Comparison of ENCODE assay signal across 8 cellular contexts in the genomic region with DNA sequence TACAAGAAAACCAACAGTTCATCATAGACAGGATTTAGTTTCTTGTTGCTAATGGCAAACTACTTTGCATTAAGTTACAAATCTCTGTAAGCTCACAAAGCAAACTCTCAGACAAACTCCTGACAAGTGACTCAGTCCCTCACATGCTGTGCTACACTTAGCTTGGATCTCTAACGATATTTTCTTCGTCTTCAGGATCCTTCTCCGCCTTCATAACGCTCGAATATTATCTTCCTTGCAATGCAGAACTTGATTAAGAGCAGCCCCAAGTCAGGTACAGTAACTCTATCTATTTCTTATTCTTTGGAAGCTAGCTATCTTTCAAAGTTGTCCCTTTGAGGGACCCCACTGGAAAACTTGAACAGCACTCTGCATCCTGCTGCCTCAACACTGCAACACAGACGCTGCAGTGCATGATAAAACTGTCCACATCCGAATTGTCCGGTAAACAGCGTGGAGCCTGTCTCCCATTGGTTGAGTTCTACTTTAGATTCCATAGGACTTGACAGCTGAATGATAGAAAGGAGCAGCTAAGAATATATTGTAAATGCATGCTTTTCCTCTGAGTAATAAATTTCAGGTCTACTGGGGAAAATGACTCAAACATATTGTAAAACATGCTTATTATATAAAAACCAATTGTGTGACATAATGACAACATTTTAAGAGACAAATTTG.
DNase-seq lines count a peak whose midpoint lies in the region; ATAC-seq and TF ChIP-seq lines count a peak whose summit lies in the region.

No MANE protein-coding gene starts in this region.

- no peaks in the 10 kb centered on the region; the same call in 1 of the 2 replicates for H3K36me3 ChIP-seq in HAP-1 (replicated peaks)
- no peaks in the 10 kb centered on the region for H3K36me3 ChIP-seq in ascending aorta
- H3K36me3 ChIP-seq in right atrium auricular region, result no peaks in the 10 kb centered on the region
- H3K36me3 ChIP-seq in skeletal muscle satellite cell (ENCODE audit: insufficient read depth, low read length), result peaks cover 24% of the 10 kb centered on the region

- peaks cover 39% of the 10 kb centered on the region for H3K27me3 Mint-ChIP-seq in activated T-cell treated with anti-CD3 and anti-CD28 coated beads, Interleukin-2, amount 50 U/mL, for 4 hours (ENCODE audit: low read depth)

- peak overlapping the region; percentile 77 for H3K4me2 ChIP-seq in skeletal muscle satellite cell (ENCODE audit: low read length)

- no peaks in the 10 kb centered on the region for H3K36me3 Mint-ChIP-seq in activated T-cell treated with anti-CD3 and anti-CD28 coated beads, Interleukin-2, amount 50 U/mL, for 4 hours (ENCODE audit: insufficient read depth)

- peak; percentile 80 to 96 for DNase-seq in HAP-1 (ENCODE audit: low spot score in 2 of 2)
- DNase-seq in ascending aorta (ENCODE audit: low spot score in 2 of 2), result no peak
- DNase-seq in right atrium auricular region (ENCODE audit: low spot score), result no peak
- no peak for DNase-seq in ecto neural progenitor cell (ENCODE audit: low spot score)
- no peak for DNase-seq in activated T-cell treated with anti-CD3 and anti-CD28 coated beads, Interleukin-2, amount 50 U/mL, for 4 hours
- no peak for DNase-seq in SKM-1 treated with dmso at 0.1 percent for 144 hours (lab: John Stamatoyannopoulos, UW; ENCODE audit: unreplicated experiment)

- no peaks in the 10 kb centered on the region for H3K4me1 Mint-ChIP-seq in activated T-cell treated with anti-CD3 and anti-CD28 coated beads, Interleukin-2, amount 50 U/mL, for 4 hours (ENCODE audit: low read depth)

- H3K9me3 ChIP-seq in HAP-1, result no peaks in the 10 kb centered on the region
- H3K9me3 ChIP-seq in ascending aorta, result no peaks in the 10 kb centered on the region
- H3K9me3 ChIP-seq in right atrium auricular region, result no peaks in the 10 kb centered on the region
- no peaks in the 10 kb centered on the region for H3K9me3 ChIP-seq in skeletal muscle satellite cell (replicated peaks; ENCODE audit: low read length)

- TF ChIP-seq CTCF in ascending aorta (IDR thresholded peaks at IDR 0.05) (no peak), right atrium auricular region (IDR thresholded peaks at IDR 0.05) (no peak)

- H3K4me1 ChIP-seq in HAP-1 (peaks cover 66% of the 10 kb centered on the region), ascending aorta (peaks cover 3 to 48% of the 10 kb centered on the region in 2 donors), right atrium auricular region (peaks cover 0 to 75% of the 10 kb centered on the region in 2 donors), skeletal muscle satellite cell (ENCODE audit: control insufficient read depth, insufficient read depth, low read length) (peaks cover 61% of the 10 kb centered on the region)

- in situ Hi-C loops in HAP-1 (cut with MboI; ENCODE audit: low sequenced_read_pairs), result loop anchor here (25.0 kb wide), 1 partner anchor 1240 kb away; the partner anchor contains the start of gene RPLP1

- peak overlapping the region; percentile 72 for H3K9ac ChIP-seq in skeletal muscle satellite cell (ENCODE audit: low read depth, low read length)

- no peaks in the 10 kb centered on the region for H3K9me3 Mint-ChIP-seq in activated T-cell treated with anti-CD3 and anti-CD28 coated beads, Interleukin-2, amount 50 U/mL, for 4 hours

- H3K4me3 ChIP-seq in HAP-1, result peak overlapping the region; percentile 29
- H3K4me3 ChIP-seq in ascending aorta, result peak overlapping the region; percentile 42 to 57
- peak overlapping the region; percentile 21 to 36 for H3K4me3 ChIP-seq in right atrium auricular region
- H3K4me3 ChIP-seq in skeletal muscle satellite cell (ENCODE audit: low read length), result peak overlapping the region; percentile 60

- H3K27me3 ChIP-seq in HAP-1 (ENCODE audit: low read depth), result no peaks in the 10 kb centered on the region
- no peaks in the 10 kb centered on the region for H3K27me3 ChIP-seq in ascending aorta
- no peaks in the 10 kb centered on the region for H3K27me3 ChIP-seq in right atrium auricular region
- H3K27me3 ChIP-seq in skeletal muscle satellite cell (ENCODE audit: control insufficient read depth, insufficient read depth, low read length), result no peaks in the 10 kb centered on the region

- H3K27ac ChIP-seq in ascending aorta, result peak overlapping the region; percentile 73 to 80
- peak overlapping the region; percentile 60 to 75 for H3K27ac ChIP-seq in right atrium auricular region

- no peak for ATAC-seq in activated T-cell treated with anti-CD3 and anti-CD28 coated beads, Interleukin-2, amount 50 U/mL, for 4 hours
- ATAC-seq in HG03108 (IDR thresholded peaks at IDR 0.05; ENCODE audit: unreplicated experiment), result no peak

- intact Hi-C loops in ascending aorta (cut with DNase I), result loop anchor here (5.0 kb wide), 1 partner anchor 60 kb away; the partner anchor contains the start of gene UACA

- H3K4me3 Mint-ChIP-seq in activated T-cell treated with anti-CD3 and anti-CD28 coated beads, Interleukin-2, amount 50 U/mL, for 4 hours, result no peak overlapping the region

Comparison
In these comparisons a context has a peak if more than half of its experiments do, and no peak if none do; other contexts are left out.
1. DNase-seq: peak in HAP-1 (2 of 2); none in ascending aorta (0 of 2), right atrium auricular region (single experiment), ecto neural progenitor cell (single experiment), activated T-cell treated with anti-CD3 and anti-CD28 coated beads, Interleukin-2, amount 50 U/mL, for 4 hours (single experiment) and SKM-1 treated with dmso at 0.1 percent for 144 hours (single experiment).
2. Peak in every context shown above with its lines, with median percentiles within 50 percentile points of each other: H3K4me3 ChIP-seq.